Comparison of ENCODE assay signal across 23 cellular contexts in the genomic region with DNA sequence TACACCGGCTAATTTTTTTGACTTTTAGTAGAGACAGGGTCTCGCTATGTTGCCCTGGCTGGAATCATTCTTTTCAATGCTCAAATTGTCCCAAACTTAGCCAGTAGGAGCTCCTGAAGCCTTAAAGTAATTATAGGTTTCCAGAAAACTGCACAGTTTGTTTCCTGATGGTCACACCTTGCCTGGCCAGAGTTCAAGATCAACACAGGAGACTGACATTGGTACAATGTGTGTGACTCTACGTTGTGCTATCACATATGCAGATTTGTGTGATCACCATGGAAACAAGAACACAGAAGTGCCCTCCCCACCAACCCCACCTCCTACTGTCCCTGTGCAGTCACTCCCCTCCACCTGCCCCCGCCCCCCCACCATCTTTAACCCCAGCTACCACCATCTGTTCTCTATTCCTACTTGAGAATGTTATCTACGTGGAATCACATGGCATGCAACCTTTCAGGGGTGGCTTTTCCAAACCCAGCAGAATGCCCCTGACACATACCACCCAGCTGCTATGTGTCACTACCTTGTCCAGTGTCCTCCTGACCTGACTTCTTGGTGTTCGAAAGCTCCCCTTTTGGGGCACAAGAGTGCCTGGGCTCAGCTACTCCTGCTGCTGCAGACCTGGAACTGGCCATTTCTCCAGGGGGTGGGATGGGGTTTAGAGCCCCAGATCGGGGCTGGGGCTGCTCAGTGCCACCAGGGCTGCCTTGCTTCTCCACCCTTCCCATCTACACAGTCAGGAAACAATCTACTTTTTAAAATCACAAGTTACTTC. TPM values are rescaled to one million over a fixed set of nuclear protein-coding genes. Genes with fewer than 3 reads are reported as not detected.
DNase-seq lines count a peak whose midpoint lies in the region; ATAC-seq, FAIRE-seq and TF ChIP-seq lines count a peak whose summit lies in the region.
"Had no signal": no experiment of that assay in that cellular context is flagged by ENCODE, and none has a peak within 500 bp of the region (broad histone marks: within the 10 kb centered on the region; RNA-seq: fewer than 3 reads in every experiment).

No MANE protein-coding gene starts in this region.

- H3K27ac ChIP-seq in Panc1 (ENCODE audit: low read length) = peak overlapping the region; percentile 53
- no peak overlapping the region for H3K27ac ChIP-seq in HepG2 (ENCODE audit: extremely low read length, insufficient read depth, low read length)
- H3K27ac ChIP-seq in WERI-Rb-1 = no peak overlapping the region
- no peak overlapping the region for H3K27ac ChIP-seq in A673 (ENCODE audit: low read depth, low read length, poor library complexity, severe bottlenecking)

- no peaks in the 10 kb centered on the region for H3K79me2 ChIP-seq in HepG2 (ENCODE audit: insufficient read depth, low read length)

- POLR2A ChIA-PET in Panc1 (lab: Charles Lee) = no interaction called here
- POLR2A ChIA-PET in HepG2 (lab: Yijun Ruan, JAX) = no interaction called here
- POLR2A ChIA-PET in A673 (lab: Charles Lee; ENCODE audit: low non-redundant PET) = no interaction called here

- H3K4me3 ChIP-seq in Panc1 (ENCODE audit: low read depth in 2 of 2, low read length in 2 of 2) (no peak overlapping the region), HepG2 (replicated peaks in 1 of 3; ENCODE audit: insufficient read depth in 1 of 3, low read depth in 2 of 3, low read length in 3 of 3) (no peak overlapping the region), WERI-Rb-1 (ENCODE audit: low read depth, low read length) (no peak overlapping the region), A673 (ENCODE audit: low read depth, low read length, poor library complexity, severe bottlenecking) (no peak overlapping the region)
- H3K4me3 ChIP-seq: MG63 had no signal

- CTCF ChIA-PET in Panc1 (lab: Charles Lee) (interaction anchor here (0.6 kb wide), 2 partner anchors 23 to 106 kb away, joined by 3 to 7 read pairs; no protein-coding TSS in a partner anchor), HepG2 (lab: Yijun Ruan, JAX; ENCODE audit: low intra/inter-chr PET ratio, low total read pairs) (no interaction called here), A673 (lab: Charles Lee) (no interaction called here)

- TSS peak; percentile 54 for BruUV-seq in Panc1 (replicated peaks; lab: Mats Ljungman, UMichigan)
- BruUV-seq in HepG2 (replicated peaks; lab: Mats Ljungman, UMichigan) = TSS peak; percentile 38
- no TSS peak for BruUV-seq in A673 (replicated peaks; lab: Mats Ljungman, UMichigan)

- H3K9me3 Mint-ChIP-seq in stimulated activated naive CD8-positive, alpha-beta T cell treated with anti-CD3 and anti-CD28 coated beads, Interleukin-15, amount 100 ng/mL, for 72 hours = no peaks in the 10 kb centered on the region
- H3K9me3 Mint-ChIP-seq: mesothelial cell of epicardium; T-helper 1 cell treated with Interleukin-12 subunit alpha and Interleukin-12 subunit beta and Interleukin-4 antibody, amounts not matched to agents 30 μg/mL and 1 μg/mL, for 36 hours; WTC11 had no signal

- no peaks in the 10 kb centered on the region for H3K27me3 Mint-ChIP-seq in stimulated activated naive CD8-positive, alpha-beta T cell treated with anti-CD3 and anti-CD28 coated beads, Interleukin-15, amount 100 ng/mL, for 72 hours

- TF ChIP-seq CTCF in Panc1 (IDR thresholded peaks at IDR 0.05) (no peak), HepG2 (CRISPR knock-in tag; IDR thresholded peaks at IDR 0.05) (no peak), WERI-Rb-1 (IDR thresholded peaks at IDR 0.05; ENCODE audit: low read depth, low read length) (no peak), A673 (conservative IDR thresholded peaks at IDR 0.05; ENCODE audit: low read depth, low read length) (no peak)

- no peak for FAIRE-seq in HepG2 (lab: Jason Lieb, UNC)
- FAIRE-seq: GM12891 had no signal

- H3K9ac ChIP-seq in HepG2 (ENCODE audit: insufficient read depth, low read depth, low read length) = no peak overlapping the region

- no peak overlapping the region for H3K4me2 ChIP-seq in HepG2 (ENCODE audit: low read depth, low read length)

- TF ChIP-seq RAD21 in HepG2 (CRISPR knock-in tag; IDR thresholded peaks at IDR 0.05) = no peak

- H3K4me3 Mint-ChIP-seq in stimulated activated naive CD8-positive, alpha-beta T cell treated with anti-CD3 and anti-CD28 coated beads, Interleukin-15, amount 100 ng/mL, for 72 hours = no peak overlapping the region
- H3K4me3 Mint-ChIP-seq: mesothelial cell of epicardium; T-helper 1 cell treated with Interleukin-12 subunit alpha and Interleukin-12 subunit beta and Interleukin-4 antibody, amounts not matched to agents 30 μg/mL and 1 μg/mL, for 36 hours; WTC11 had no signal

- TF ChIP-seq EP300 in HepG2 (IDR thresholded peaks at IDR 0.05; ENCODE audit: low read depth in 2 of 2, low read length in 2 of 2) (no peak), HepG2 (CRISPR knock-in tag; IDR thresholded peaks at IDR 0.05; ENCODE audit: borderline replicate concordance) (no peak)

- peaks cover 39% of the 10 kb centered on the region for H3K4me1 Mint-ChIP-seq in stimulated activated naive CD8-positive, alpha-beta T cell treated with anti-CD3 and anti-CD28 coated beads, Interleukin-15, amount 100 ng/mL, for 72 hours

- H3K27me3 ChIP-seq in Panc1 (ENCODE audit: control insufficient read depth, insufficient read depth, low read length) (no peaks in the 10 kb centered on the region), HepG2 (ENCODE audit: control insufficient read depth in 1 of 2, insufficient read depth in 2 of 2, low read length in 2 of 2) (no peaks in the 10 kb centered on the region; a peak in 1 of 5 replicates), WERI-Rb-1 (ENCODE audit: insufficient read depth, low read depth, severe bottlenecking) (no peaks in the 10 kb centered on the region), A673 (replicated peaks; ENCODE audit: insufficient read depth, low read depth, low read length, poor library complexity) (no peaks in the 10 kb centered on the region)
- H3K27me3 ChIP-seq: MG63 had no signal

- H3K9me3 ChIP-seq in Panc1 (ENCODE audit: control insufficient read depth, insufficient read depth, low read depth, low read length) (no peaks in the 10 kb centered on the region), HepG2 (ENCODE audit: low read length) (no peaks in the 10 kb centered on the region), WERI-Rb-1 (ENCODE audit: severe bottlenecking) (no peaks in the 10 kb centered on the region), A673 (ENCODE audit: low read depth, low read length, poor library complexity, severe bottlenecking) (no peaks in the 10 kb centered on the region)
- H3K9me3 ChIP-seq: MG63 had no signal

- ATAC-seq in stimulated activated naive CD8-positive, alpha-beta T cell treated with anti-CD3 and anti-CD28 coated beads, Interleukin-15, amount 100 ng/mL, for 72 hours = peak; percentile 26
- no peak for ATAC-seq in stimulated activated naive CD8-positive, alpha-beta T cell treated with anti-CD3 and anti-CD28 coated beads, Interleukin-15, Interleukin-2, amounts not matched to agents 100 U/mL and 50 U/mL, for 24 hours
- ATAC-seq in Panc1 (no peak), HepG2 (no peak), GM21619 (IDR thresholded peaks at IDR 0.05; ENCODE audit: unreplicated experiment) (no peak)
- ATAC-seq: WTC11 had no signal

- H4K20me1 ChIP-seq in HepG2 (ENCODE audit: insufficient read depth, low read length) = no peaks in the 10 kb centered on the region

- in situ Hi-C loops in Panc1 (cut with HindIII; ENCODE audit: low pct_unique_long_range_greater_than_20kb, low sequenced_read_pairs) = no loop called here
- in situ Hi-C loops in HepG2 (cut with HindIII; ENCODE audit: extremely low pct_ligation_motif_present, low pct_unique_long_range_greater_than_20kb) = no loop called here

- no peak overlapping the region for H2AFZ ChIP-seq in HepG2 (ENCODE audit: low read length)

- DNase-seq in stimulated activated naive CD8-positive, alpha-beta T cell treated with anti-CD3 and anti-CD28 coated beads, Interleukin-15, amount 100 ng/mL, for 72 hours = no peak
- DNase-seq in stimulated activated naive CD8-positive, alpha-beta T cell treated with anti-CD3 and anti-CD28 coated beads, Interleukin-15, Interleukin-2, amounts not matched to agents 100 U/mL and 50 U/mL, for 24 hours = no peak
- no peak for DNase-seq in Panc1 (ENCODE audit: low read depth, low spot score)
- DNase-seq in HepG2 (ENCODE audit: low spot score) = no peak
- no peak for DNase-seq in WERI-Rb-1
- no peak for DNase-seq in H4 (ENCODE audit: low spot score)
- DNase-seq in A673 (ENCODE audit: low spot score) = no peak
- DNase-seq: activated effector memory CD4-positive, alpha-beta T cell treated with Interleukin-2 at 50 U/mL for 16 hours; AML-193; amniotic stem cell; Calu3; cerebellar nuclear complex; GDM1; hippocampal formation; MG63; NCI-H187; NK-92 treated with Interleukin-12 subunit alpha and Interleukin-12 subunit beta, amount 100 ng/mL, for 24 hours; SIG-M5 had no signal

- H3K36me3 ChIP-seq in Panc1 (ENCODE audit: control insufficient read depth, insufficient read depth, low read length) = peaks cover 14% of the 10 kb centered on the region; the same call in 1 of the 2 replicates
- peaks cover 13 to 31% of the 10 kb centered on the region in 2 experiments; a peak in 4 of 5 replicates for H3K36me3 ChIP-seq in HepG2 (replicated peaks in 1 of 2; ENCODE audit: control insufficient read depth in 1 of 2, insufficient read depth in 2 of 2, low read length in 2 of 2)
- H3K36me3 ChIP-seq in WERI-Rb-1 = peaks cover 34% of the 10 kb centered on the region
- H3K36me3 ChIP-seq in A673 (ENCODE audit: insufficient read depth, low read length, poor library complexity, severe bottlenecking) = peaks cover 30% of the 10 kb centered on the region

- no peak overlapping the region for H3K27ac Mint-ChIP-seq in stimulated activated naive CD8-positive, alpha-beta T cell treated with anti-CD3 and anti-CD28 coated beads, Interleukin-15, amount 100 ng/mL, for 72 hours
- H3K27ac Mint-ChIP-seq: mesothelial cell of epicardium; T-helper 1 cell treated with Interleukin-12 subunit alpha and Interleukin-12 subunit beta and Interleukin-4 antibody, amounts not matched to agents 30 μg/mL and 1 μg/mL, for 36 hours; WTC11 had no signal

- no peak for TF ChIP-seq POLR2A in HepG2 (IDR thresholded peaks at IDR 0.05; ENCODE audit: insufficient read depth in 1 of 2, low read depth in 2 of 2, low read length in 2 of 2)

- WGBS in HepG2 (ENCODE audit: low lambda C conversion rate) = 98% methylated on average over 6 of the region's 7 CpGs

- intact Hi-C loops in Panc1 (cut with micrococcal nuclease; ENCODE audit: unreplicated experiment) = no loop called here
- intact Hi-C loops in HepG2 (cut with micrococcal nuclease; ENCODE audit: unreplicated experiment) = no loop called here
- intact Hi-C loops in A673 (cut with micrococcal nuclease; ENCODE audit: unreplicated experiment) = no loop called here

- H3K4me1 ChIP-seq in Panc1 (ENCODE audit: control insufficient read depth, insufficient read depth, low read length) (peaks cover 45% of the 10 kb centered on the region), HepG2 (ENCODE audit: insufficient read depth, low read length) (no peaks in the 10 kb centered on the region), A673 (ENCODE audit: insufficient read depth, low read length, poor library complexity, severe bottlenecking) (peaks cover 20% of the 10 kb centered on the region)

RNA-seq across cellular contexts. Expression of a gene that starts 6.1 kb away (rescaled TPM):
- total RNA-seq in Panc1 (2021; ENCODE audit: unreplicated experiment) = 274 TPM
- 162 TPM for polyA plus RNA-seq in Panc1 (2012; ENCODE audit: insufficient read length)
- 186 and 213 TPM in 2 replicates for total RNA-seq in HepG2 (2016; rRNA removed; fragmentation: Illumina TruSeq; extraction: Trizol)
- total RNA-seq in HepG2 (2016; cell fraction: cytosol; rRNA removed; fragmentation: Illumina TruSeq; extraction: Trizol; ENCODE audit: low read depth) = 229 and 281 TPM in 2 replicates
- total RNA-seq in HepG2 (2016; cell fraction: insoluble cytoplasmic fraction; rRNA removed; fragmentation: Illumina TruSeq; extraction: Trizol) = 181 and 200 TPM in 2 replicates
- 147 and 170 TPM in 2 replicates for total RNA-seq in HepG2 (2016; cell fraction: membrane; rRNA removed; fragmentation: Illumina TruSeq; extraction: Trizol)
- 186 and 203 TPM in 2 replicates for total RNA-seq in HepG2 (2016; cell fraction: nucleus; rRNA removed; fragmentation: Illumina TruSeq; extraction: Trizol)
- 64.0 and 71.5 TPM in 2 replicates for polyA plus RNA-seq in HepG2 (2011; rRNA removed)
- 60.2 and 65.1 TPM in 2 replicates for polyA plus RNA-seq in HepG2 (2011; cell fraction: cytosol; rRNA removed)
- 112 TPM in 2 replicates for polyA plus RNA-seq in HepG2 (2011; cell fraction: nucleus; rRNA removed)
- 74.7 and 106 TPM in 2 replicates for polyA plus RNA-seq in HepG2 (2012)
- polyA plus RNA-seq in HepG2 (2016; cell fraction: cytosol; fragmentation: Illumina TruSeq; extraction: Trizol; ENCODE audit: low read depth) = 32.0 and 34.1 TPM in 2 replicates
- polyA plus RNA-seq in HepG2 (2016; cell fraction: insoluble cytoplasmic fraction; fragmentation: Illumina TruSeq; extraction: Trizol; ENCODE audit: low read depth) = 187 and 197 TPM in 2 replicates
- polyA plus RNA-seq in HepG2 (2016; cell fraction: membrane; fragmentation: Illumina TruSeq; extraction: Trizol; ENCODE audit: low read depth) = 60.2 and 61.8 TPM in 2 replicates
- 171 and 202 TPM in 2 replicates for polyA plus RNA-seq in HepG2 (2016; cell fraction: nucleus; fragmentation: Illumina TruSeq; extraction: Trizol; ENCODE audit: insufficient read depth, low read depth)
- 61.7 and 117 TPM in 2 replicates for polyA minus RNA-seq in HepG2 (2011; rRNA and poly(A)+ RNA removed; ENCODE audit: low replicate concordance)
- polyA minus RNA-seq in HepG2 (2011; cell fraction: cytosol; rRNA and poly(A)+ RNA removed) = 46.9 and 61.0 TPM in 2 replicates
- 150 and 156 TPM in 2 replicates for polyA minus RNA-seq in HepG2 (2011; cell fraction: nucleus; rRNA and poly(A)+ RNA removed)
- 104 and 128 TPM in 2 replicates for total RNA-seq in H4 (2014; rRNA removed; shearing (Covaris generic))
- total RNA-seq in A673 (2021) = 169 and 184 TPM in 2 replicates

RNA-seq across cellular contexts. Expression of a gene that starts 59.0 kb away (rescaled TPM):
- total RNA-seq in Panc1 (2021; ENCODE audit: unreplicated experiment) (120 TPM), HepG2 (2016; rRNA removed; fragmentation: Illumina TruSeq; extraction: Trizol) (32.1 and 33.8 TPM in 2 replicates), A673 (2021) (76.4 and 106 TPM in 2 replicates)
- polyA plus RNA-seq in Panc1 (2012; ENCODE audit: insufficient read length) = 264 TPM
- 6.6 and 6.8 TPM in 2 replicates for total RNA-seq in HepG2 (2016; cell fraction: cytosol; rRNA removed; fragmentation: Illumina TruSeq; extraction: Trizol; ENCODE audit: low read depth)
- 31.0 and 33.3 TPM in 2 replicates for total RNA-seq in HepG2 (2016; cell fraction: insoluble cytoplasmic fraction; rRNA removed; fragmentation: Illumina TruSeq; extraction: Trizol)
- 11.2 and 30.8 TPM in 2 replicates for total RNA-seq in HepG2 (2016; cell fraction: membrane; rRNA removed; fragmentation: Illumina TruSeq; extraction: Trizol)
- total RNA-seq in HepG2 (2016; cell fraction: nucleus; rRNA removed; fragmentation: Illumina TruSeq; extraction: Trizol) = 32.2 and 55.6 TPM in 2 replicates
- 47.0 and 51.1 TPM in 2 replicates for polyA plus RNA-seq in HepG2 (2011; rRNA removed)
- polyA plus RNA-seq in HepG2 (2011; cell fraction: cytosol; rRNA removed) = 24.8 and 30.7 TPM in 2 replicates
- 122 and 123 TPM in 2 replicates for polyA plus RNA-seq in HepG2 (2011; cell fraction: nucleus; rRNA removed)
- polyA plus RNA-seq in HepG2 (2012) = 27.1 and 55.0 TPM in 2 replicates
- polyA plus RNA-seq in HepG2 (2016; cell fraction: cytosol; fragmentation: Illumina TruSeq; extraction: Trizol; ENCODE audit: low read depth) = 5.3 and 6.3 TPM in 2 replicates
- polyA plus RNA-seq in HepG2 (2016; cell fraction: insoluble cytoplasmic fraction; fragmentation: Illumina TruSeq; extraction: Trizol; ENCODE audit: low read depth) = 28.8 and 29.1 TPM in 2 replicates
- polyA plus RNA-seq in HepG2 (2016; cell fraction: membrane; fragmentation: Illumina TruSeq; extraction: Trizol; ENCODE audit: low read depth) = 8.7 and 27.3 TPM in 2 replicates
- polyA plus RNA-seq in HepG2 (2016; cell fraction: nucleus; fragmentation: Illumina TruSeq; extraction: Trizol; ENCODE audit: insufficient read depth, low read depth) = 59.1 and 103 TPM in 2 replicates
- polyA minus RNA-seq in HepG2 (2011; rRNA and poly(A)+ RNA removed; ENCODE audit: low replicate concordance) = 27.7 and 54.6 TPM in 2 replicates
- 18.4 and 22.4 TPM in 2 replicates for polyA minus RNA-seq in HepG2 (2011; cell fraction: cytosol; rRNA and poly(A)+ RNA removed)
- polyA minus RNA-seq in HepG2 (2011; cell fraction: nucleus; rRNA and poly(A)+ RNA removed) = 55.0 and 56.3 TPM in 2 replicates
- 110 and 115 TPM in 2 replicates for total RNA-seq in H4 (2014; rRNA removed; shearing (Covaris generic))
